Comparison of ENCODE assay signal across 29 cellular contexts in the genomic region with DNA sequence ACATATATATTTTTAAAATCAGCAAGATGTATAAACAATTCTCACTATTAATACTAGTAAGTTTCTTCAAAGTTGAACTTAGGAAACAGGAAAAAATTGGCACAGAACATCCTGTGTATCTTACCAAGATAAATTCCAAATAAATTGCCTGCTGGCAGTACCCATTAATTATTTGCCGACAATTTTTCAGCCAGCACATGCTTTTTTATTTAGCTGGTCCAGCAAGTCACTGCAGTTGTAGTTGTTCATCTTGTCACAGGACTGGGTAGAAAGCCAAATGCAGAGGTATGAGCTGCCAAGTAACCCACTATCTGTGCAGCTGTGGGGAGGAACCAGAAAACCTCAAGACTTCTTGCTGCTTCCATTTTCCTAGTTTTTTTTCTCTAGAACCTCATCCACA.
DNase-seq lines count a peak whose midpoint lies in the region; FAIRE-seq and TF ChIP-seq lines count a peak whose summit lies in the region.
"Had no signal": no experiment of that assay in that cellular context is flagged by ENCODE, and none has a peak within 500 bp of the region (broad histone marks: within the 10 kb centered on the region; RNA-seq: fewer than 3 reads in every experiment).

No MANE protein-coding gene starts in this region.

- H3K36me3 ChIP-seq in GM23248 (ENCODE audit: low read depth) (no peaks in the 10 kb centered on the region), astrocyte (ENCODE audit: insufficient read depth, low read length) (no peaks in the 10 kb centered on the region), sigmoid colon (no peaks in the 10 kb centered on the region)

- no peaks in the 10 kb centered on the region for H3K9me3 ChIP-seq in GM23248 (ENCODE audit: low read depth)
- no peaks in the 10 kb centered on the region for H3K9me3 ChIP-seq in astrocyte (ENCODE audit: insufficient read depth, low read depth, low read length)
- H3K9me3 ChIP-seq in sigmoid colon: no peaks in the 10 kb centered on the region
- H3K9me3 ChIP-seq: A549, Caco-2 had no signal

- H3K9me3 Mint-ChIP-seq in astrocyte (ENCODE audit: unreplicated experiment): no peaks in the 10 kb centered on the region
- H3K9me3 Mint-ChIP-seq in type B pancreatic cell: no peaks in the 10 kb centered on the region
- H3K9me3 Mint-ChIP-seq: CD8-positive, alpha-beta T cell; GM23338; H9 had no signal

- WGBS in GM23248 (ENCODE audit: low coverage in 1 of 2, low lambda C conversion rate in 2 of 2, missing lambda C conversion rate in 2 of 2), 2 experiments: 0% methylated on average over 1 of the region's 1 CpG
- 82 to 91% methylated on average over 1 of the region's 1 CpG for WGBS in sigmoid colon, 2 donors

- peaks cover 3% of the 10 kb centered on the region for H3K4me1 Mint-ChIP-seq in astrocyte (ENCODE audit: low read depth, unreplicated experiment)
- H3K4me1 Mint-ChIP-seq in type B pancreatic cell (ENCODE audit: unreplicated experiment): peaks cover 10% of the 10 kb centered on the region
- H3K4me1 Mint-ChIP-seq: B cell had no signal

- DNase-seq in GM23248 (peak; percentile 6), astrocyte (ENCODE audit: low read depth) (peak; percentile 41), fibroblast of mammary gland (ENCODE audit: low read depth) (peak; percentile 18), sigmoid colon (peak; percentile 77), type B pancreatic cell (ENCODE audit: extremely low spot score, unreplicated experiment) (no peak), RCC 7860 (ENCODE audit: low spot score) (no peak), T-helper 2 cell (no peak)
- no peak for DNase-seq in activated CD4-positive, alpha-beta T cell treated with anti-CD3 and anti-CD28 coated beads for 1 hour
- DNase-seq: Caco-2; CD8-positive, alpha-beta T cell; H9; Kasumi-1; MV-4-11; NCI-H1105; NCI-H1436 treated with DMSO at 0.1 percent for 48 hours; NCI-H187 treated with DMSO at 0.1 percent for 48 hours; NCI-H2107; NCI-H446; NCI-H524 treated with DMSO at 0.1 percent for 48 hours; NCI-H774; SHP77 treated with DMSO at 0.1 percent for 48 hours had no signal

- TF ChIP-seq POLR2A in sigmoid colon (IDR thresholded peaks at IDR 0.05): no peak

- no peaks in the 10 kb centered on the region for H3K27me3 Mint-ChIP-seq in astrocyte (ENCODE audit: low read depth, unreplicated experiment)
- peaks cover 12% of the 10 kb centered on the region for H3K27me3 Mint-ChIP-seq in type B pancreatic cell
- H3K27me3 Mint-ChIP-seq: B cell had no signal

- TF ChIP-seq CTCF in astrocyte (IDR thresholded peaks at IDR 0.05; ENCODE audit: insufficient read depth, low read depth, low read length) (no peak), fibroblast of mammary gland (conservative IDR thresholded peaks at IDR 0.05; ENCODE audit: control insufficient read depth, insufficient read depth, low read depth, low read length) (no peak), sigmoid colon (IDR thresholded peaks at IDR 0.05) (no peak), type B pancreatic cell (conservative IDR thresholded peaks at IDR 0.05) (no peak)

- H3K4me3 ChIP-seq in GM23248: no peak overlapping the region
- H3K4me3 ChIP-seq in astrocyte (ENCODE audit: insufficient read depth, low read depth, low read length): no peak overlapping the region
- H3K4me3 ChIP-seq in fibroblast of mammary gland (ENCODE audit: control insufficient read depth, low read depth, low read length): no peak overlapping the region
- H3K4me3 ChIP-seq in sigmoid colon: no peak overlapping the region
- H3K4me3 ChIP-seq: A549, GM23338, K562, SK-N-MC had no signal

- H3K27ac Mint-ChIP-seq in astrocyte (ENCODE audit: unreplicated experiment): no peak overlapping the region
- H3K27ac Mint-ChIP-seq in type B pancreatic cell: no peak overlapping the region
- H3K27ac Mint-ChIP-seq: B cell; CD8-positive, alpha-beta T cell; GM23338; H9 had no signal

- H3K36me3 Mint-ChIP-seq in astrocyte (ENCODE audit: low read depth, unreplicated experiment) (no peaks in the 10 kb centered on the region), type B pancreatic cell (no peaks in the 10 kb centered on the region)
- H3K36me3 Mint-ChIP-seq: CD8-positive, alpha-beta T cell had no signal

- in situ Hi-C loops in GM23248 (cut with MboI): no loop called here

- H3K9ac ChIP-seq in GM23248 (no peak overlapping the region), astrocyte (ENCODE audit: low read length) (no peak overlapping the region)

- no peak overlapping the region for H3K27ac ChIP-seq in GM23248
- H3K27ac ChIP-seq in astrocyte (ENCODE audit: low read depth, low read length): no peak overlapping the region
- peak overlapping the region in 3 of 4 donors; percentile 43 to 63 (median 54) for H3K27ac ChIP-seq in sigmoid colon
- H3K27ac ChIP-seq: A549, C4-2B, SK-N-MC had no signal

- H3K4me3 Mint-ChIP-seq in astrocyte (ENCODE audit: unreplicated experiment) (no peak overlapping the region), type B pancreatic cell (no peak overlapping the region)
- H3K4me3 Mint-ChIP-seq: B cell; CD8-positive, alpha-beta T cell; GM23338; H9 had no signal

- no peaks in the 10 kb centered on the region for H3K9me2 ChIP-seq in GM23248 (ENCODE audit: insufficient read depth)

- no peaks in the 10 kb centered on the region for H3F3A ChIP-seq in GM23248 (ENCODE audit: insufficient read depth)

- H3K4me1 ChIP-seq in GM23248 (ENCODE audit: insufficient read depth) (no peaks in the 10 kb centered on the region), astrocyte (ENCODE audit: insufficient read depth, low read length) (no peaks in the 10 kb centered on the region), sigmoid colon (peaks cover 0 to 40% (median 27%) of the 10 kb centered on the region in 4 donors)
- H3K4me1 ChIP-seq: A549, Caco-2 had no signal

- TF ChIP-seq EP300 in sigmoid colon (IDR thresholded peaks at IDR 0.05): peak in 1 of 4 donors; percentile 46

- H3K4me2 ChIP-seq in GM23248 (ENCODE audit: unreplicated experiment) (no peak overlapping the region), astrocyte (ENCODE audit: low read length) (no peak overlapping the region)
- H3K4me2 ChIP-seq: A549, GM23338 had no signal

- no peak overlapping the region for H2AFZ ChIP-seq in GM23248
- no peak overlapping the region for H2AFZ ChIP-seq in astrocyte (ENCODE audit: low read depth, low read length)
- H2AFZ ChIP-seq: GM23338 had no signal

- FAIRE-seq in astrocyte (lab: Jason Lieb, UNC) (no peak), RCC 7860 (lab: Jason Lieb, UNC) (no peak)
- FAIRE-seq: A549, G401.6, HTR-8/SVneo, K562 had no signal

- H3K27me3 ChIP-seq in GM23248 (replicated peaks; ENCODE audit: insufficient read depth) (no peaks in the 10 kb centered on the region), astrocyte (ENCODE audit: insufficient read depth, low read length) (no peaks in the 10 kb centered on the region), sigmoid colon (no peaks in the 10 kb centered on the region)

- no peaks in the 10 kb centered on the region for H3K79me2 ChIP-seq in GM23248 (ENCODE audit: insufficient read depth)
- no peaks in the 10 kb centered on the region for H3K79me2 ChIP-seq in astrocyte (ENCODE audit: insufficient read depth, low read length)

- H4K20me1 ChIP-seq in GM23248 (ENCODE audit: insufficient read depth): no peaks in the 10 kb centered on the region
- no peaks in the 10 kb centered on the region for H4K20me1 ChIP-seq in astrocyte (ENCODE audit: insufficient read depth, low read length)

- intact Hi-C loops in sigmoid colon (cut with DNase I): no loop called here

Comparison
In these comparisons a context has a peak if more than half of its experiments do, and no peak if none do; other contexts are left out.
1. DNase-seq: peak in GM23248 (single experiment), astrocyte (single experiment), fibroblast of mammary gland (single experiment) and sigmoid colon (single experiment); none in type B pancreatic cell (single experiment), RCC 7860 (single experiment), T-helper 2 cell (0 of 5) and activated CD4-positive, alpha-beta T cell treated with anti-CD3 and anti-CD28 coated beads for 1 hour (single experiment).
2. H3K27ac ChIP-seq: peak in sigmoid colon (3 of 4); none in GM23248 (single experiment) and astrocyte (single experiment).